Comparison of ENCODE assay signal across 14 cellular contexts in the genomic region with DNA sequence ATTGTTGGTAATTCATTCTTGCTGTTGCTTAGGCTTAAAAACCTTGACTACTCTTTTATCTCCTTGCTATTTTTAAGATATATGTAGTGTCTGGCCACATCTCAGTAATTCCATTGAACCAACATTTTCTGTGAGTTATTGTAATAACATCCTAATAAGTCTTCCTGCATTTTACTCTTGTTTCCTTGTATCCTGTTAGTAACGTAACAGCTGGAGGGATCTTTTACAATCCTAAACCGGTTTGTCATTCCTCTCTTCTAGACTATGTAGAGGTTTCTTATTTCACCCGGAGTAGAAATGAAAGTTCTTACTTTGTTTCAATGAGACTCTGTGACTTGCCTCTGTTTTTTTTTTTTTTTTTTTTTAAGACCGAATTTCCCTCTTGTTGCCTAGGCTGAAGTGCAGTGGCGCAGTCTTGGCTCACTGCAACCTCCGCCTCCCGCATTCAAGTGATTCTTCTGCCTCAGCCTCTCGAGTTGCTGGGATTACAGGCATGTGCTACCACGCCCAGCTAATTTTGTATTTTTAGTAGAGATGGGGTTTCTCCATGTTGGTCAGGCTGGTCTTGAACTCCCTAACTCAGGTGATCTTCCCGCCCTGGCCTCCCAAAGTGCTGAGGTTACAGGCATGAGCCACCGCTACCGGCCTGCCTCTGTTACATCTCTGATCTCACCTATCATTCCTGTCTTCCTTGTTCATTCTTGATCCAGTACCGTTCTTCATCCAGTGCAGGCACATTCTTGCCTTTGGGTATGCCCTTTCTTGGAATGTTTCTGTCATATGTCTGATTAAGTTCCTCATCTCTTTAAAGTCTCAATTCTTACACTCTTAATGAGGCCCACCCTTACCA. TPM values are rescaled to one million over a fixed set of nuclear protein-coding genes. Genes with fewer than 3 reads are reported as not detected.
A peak's percentile ranks its signal among the peaks of the same experiment; 100 is the strongest.
DNase-seq lines count a peak whose midpoint lies in the region; ATAC-seq and TF ChIP-seq lines count a peak whose summit lies in the region.
"Had no signal": no experiment of that assay in that cellular context is flagged by ENCODE, and none has a peak within 500 bp of the region (broad histone marks: within the 10 kb centered on the region; RNA-seq: fewer than 3 reads in every experiment).

No MANE protein-coding gene starts in this region.

- peaks cover 22% of the 10 kb centered on the region for H3K4me1 ChIP-seq in adipocyte (ENCODE audit: control insufficient read depth, insufficient read depth, low read length)

- H3K9ac ChIP-seq in adipocyte (ENCODE audit: low read length): no peak overlapping the region

- no peak for ATAC-seq in HG03378 (IDR thresholded peaks at IDR 0.05; ENCODE audit: unreplicated experiment)
- ATAC-seq: T-helper 17 cell had no signal

- no peaks in the 10 kb centered on the region for H3K36me3 ChIP-seq in adipocyte (ENCODE audit: control insufficient read depth, insufficient read depth, low read length, severe bottlenecking)

- TF ChIP-seq CTCF in AG04450 (IDR thresholded peaks at IDR 0.05; ENCODE audit: low read depth, low read length): no peak

- DNase-seq in AG04450 (ENCODE audit: low read depth, low spot score) (peak; percentile 83), GM04503 (ENCODE audit: low read depth) (peak; percentile 65), adipocyte (ENCODE audit: low read depth) (peak; percentile 83), kidney glomerular epithelial cell (lab: John Stamatoyannopoulos, UW) (peak; percentile 8), hypothalamus (lab: John Stamatoyannopoulos, UW) (no peak), KBM-7 (no peak), NCI-H524 (lab: John Stamatoyannopoulos, UW) (no peak)
- DNase-seq: activated T-cell treated with anti-CD3 and anti-CD28 coated beads for 4 hours, DMS 273 treated with DMSO at 0.1 percent for 48 hours, dorsolateral prefrontal cortex, Kasumi-1, NCI-H774, T-helper 17 cell had no signal

- H3K4me3 ChIP-seq in AG04450 (ENCODE audit: low read depth, low read length) (no peak overlapping the region), adipocyte (ENCODE audit: low read length) (no peak overlapping the region)
- H3K4me3 ChIP-seq: dorsolateral prefrontal cortex had no signal

- H3K27ac ChIP-seq in AG04450 (ENCODE audit: low read depth, low read length): peak overlapping the region; percentile 85
- H3K27ac ChIP-seq: dorsolateral prefrontal cortex had no signal

- CTCF ChIA-PET in AG04450 (lab: Charles Lee): no interaction called here

- H3K27me3 ChIP-seq in AG04450 (ENCODE audit: control insufficient read depth, insufficient read depth, low read length) (no peaks in the 10 kb centered on the region), adipocyte (replicated peaks; ENCODE audit: control insufficient read depth, insufficient read depth, low read length) (no peaks in the 10 kb centered on the region)
- H3K27me3 ChIP-seq: dorsolateral prefrontal cortex had no signal

- POLR2A ChIA-PET in AG04450 (lab: Yijun Ruan, JAX): interaction anchor here (0.7 to 1.0 kb wide), 2 partner anchors 10 to 15 kb away, joined by 4 to 6 read pairs; no protein-coding TSS in a partner anchor

- H3K9me3 ChIP-seq in AG04450 (ENCODE audit: control insufficient read depth, insufficient read depth, low read length): no peaks in the 10 kb centered on the region
- no peaks in the 10 kb centered on the region for H3K9me3 ChIP-seq in adipocyte (ENCODE audit: control insufficient read depth, low read length)

- in situ Hi-C loops in KBM-7 (cut with MboI; ENCODE audit: low pct_unique_long_range_greater_than_20kb, low sequenced_read_pairs): no loop called here

RNA-seq across cellular contexts. Expression of a gene that starts 44.7 kb away (rescaled TPM):
- polyA plus RNA-seq in AG04450 (2011; rRNA removed): 22.1 and 25.4 TPM in 2 replicates
- 43.8 and 44.3 TPM in 2 replicates for polyA minus RNA-seq in AG04450 (2011; rRNA and poly(A)+ RNA removed)

Comparison
In these comparisons a context has a peak if more than half of its experiments do, and no peak if none do; other contexts are left out.
1. DNase-seq: peak in AG04450 (single experiment), GM04503 (single experiment), adipocyte (single experiment) and kidney glomerular epithelial cell (single experiment); none in hypothalamus (0 of 51), KBM-7 (single experiment) and NCI-H524 (0 of 2).